Comparison of ENCODE assay signal across 11 cellular contexts in genomic region chr22:37167176-37167980, GRCh38. TPM values are rescaled to one million over a fixed set of nuclear protein-coding genes. Genes with fewer than 3 reads are reported as not detected.
DNase-seq lines count a peak whose midpoint lies in the region; ATAC-seq and TF ChIP-seq lines count a peak whose summit lies in the region.
"Had no signal": no experiment of that assay in that cellular context is flagged by ENCODE, and none has a peak within 500 bp of the region (broad histone marks: within the 10 kb centered on the region; RNA-seq: fewer than 3 reads in every experiment).

No MANE protein-coding gene starts in this region.

- peaks cover 62% of the 10 kb centered on the region for H3K4me1 ChIP-seq in BLaER1

- H3K4me3 Mint-ChIP-seq in activated CD8-positive, alpha-beta T cell treated with anti-CD3 and anti-CD28 coated beads, Interleukin-2, amount 10 ng/mL, durations not matched to agents 7 days and 5 days, result peak overlapping the region; percentile 83

- ATAC-seq in activated CD8-positive, alpha-beta T cell treated with anti-CD3 and anti-CD28 coated beads, Interleukin-2, amount 10 ng/mL, durations not matched to agents 7 days and 5 days, result no peak
- ATAC-seq in left colon, result peak; percentile 80

- H3K9me3 ChIP-seq in BLaER1, result peaks cover 13% of the 10 kb centered on the region
- H3K9me3 ChIP-seq: tibial artery had no signal

- H3K36me3 ChIP-seq in BLaER1, result no peaks in the 10 kb centered on the region
- H3K36me3 ChIP-seq: tibial artery, WERI-Rb-1 had no signal

- H3K36me3 Mint-ChIP-seq in activated CD8-positive, alpha-beta T cell treated with anti-CD3 and anti-CD28 coated beads, Interleukin-2, amount 10 ng/mL, durations not matched to agents 7 days and 5 days (ENCODE audit: low read depth), result peaks cover 23% of the 10 kb centered on the region

- H3K27ac Mint-ChIP-seq in activated CD8-positive, alpha-beta T cell treated with anti-CD3 and anti-CD28 coated beads, Interleukin-2, amount 10 ng/mL, durations not matched to agents 7 days and 5 days, result peak overlapping the region; percentile 96

- intact Hi-C loops in left colon (cut with DNase I, micrococcal nuclease), result loop anchor here in 1 of 2 donors (5.0 kb wide), 1 partner anchor 35 kb away; no protein-coding TSS in a partner anchor

- H3K4me3 ChIP-seq in BLaER1, result no peak overlapping the region
- H3K4me3 ChIP-seq: tibial artery had no signal

- H3K9ac ChIP-seq in BLaER1, result 0 out of 2 replicates have a peak overlapping the region, but pooled peaks have one; percentile 15

- POLR2A ChIA-PET in activated CD8-positive, alpha-beta T cell treated with anti-CD3 and anti-CD28 coated beads, Interleukin-2, amount 10 ng/mL, durations not matched to agents 7 days and 5 days (lab: Charles Lee), result interaction anchor here (1.2 to 7.1 kb wide), 7 partner anchors 8 to 52 kb away, joined by 3 to 67 read pairs (median 16); partner anchors contain the start of gene IL2RB
- POLR2A ChIA-PET in HEK293T (lab: Yijun Ruan, JAX), result interaction anchor here (0.9 kb wide), 1 partner anchor 32 kb away, joined by 3 read pairs; no protein-coding TSS in a partner anchor

- H3K4me2 ChIP-seq in BLaER1, result peak overlapping the region; percentile 72

- peaks cover 86% of the 10 kb centered on the region for H3K4me1 Mint-ChIP-seq in activated CD8-positive, alpha-beta T cell treated with anti-CD3 and anti-CD28 coated beads, Interleukin-2, amount 10 ng/mL, durations not matched to agents 7 days and 5 days (ENCODE audit: low read depth)

- H3K27me3 Mint-ChIP-seq in activated CD8-positive, alpha-beta T cell treated with anti-CD3 and anti-CD28 coated beads, Interleukin-2, amount 10 ng/mL, durations not matched to agents 7 days and 5 days (ENCODE audit: low read depth), result no peaks in the 10 kb centered on the region

- no peaks in the 10 kb centered on the region for H4K20me1 ChIP-seq in BLaER1

- CTCF ChIA-PET in activated CD8-positive, alpha-beta T cell treated with anti-CD3 and anti-CD28 coated beads, Interleukin-2, amount 10 ng/mL, durations not matched to agents 7 days and 5 days (lab: Charles Lee), result interaction anchor here (0.7 to 9.5 kb wide), 18 partner anchors 10 to 116 kb away, joined by 3 to 280 read pairs (median 8); partner anchors contain the start of genes C1QTNF6, IL2RB, KCTD17 and RAC2
- CTCF ChIA-PET in HEK293T (lab: Yijun Ruan, JAX), result interaction anchor here (1.3 kb wide), 1 partner anchor 32 kb away, joined by 4 read pairs; no protein-coding TSS in a partner anchor

- H3K27ac ChIP-seq in BLaER1, result no peak overlapping the region
- H3K27ac ChIP-seq: C4-2B, tibial artery, WERI-Rb-1 had no signal

- H3K9me3 Mint-ChIP-seq in activated CD8-positive, alpha-beta T cell treated with anti-CD3 and anti-CD28 coated beads, Interleukin-2, amount 10 ng/mL, durations not matched to agents 7 days and 5 days (ENCODE audit: insufficient read depth), result no peaks in the 10 kb centered on the region

- H3K27me3 ChIP-seq in BLaER1, result no peaks in the 10 kb centered on the region

- no peak for DNase-seq in activated CD8-positive, alpha-beta T cell treated with anti-CD3 and anti-CD28 coated beads, Interleukin-2, amount 10 ng/mL, durations not matched to agents 7 days and 5 days
- DNase-seq in left colon, result peak; percentile 64 to 75
- no peak for DNase-seq in HUDEP-2 (lab: John Stamatoyannopoulos, UW; ENCODE audit: unreplicated experiment in 76 of 76)
- no peak for DNase-seq in epidermal melanocyte (ENCODE audit: insufficient read length, low spot score)
- DNase-seq in HEK293T (ENCODE audit: extremely low spot score), result no peak
- DNase-seq: cortex of kidney, NCI-H526 treated with DMSO at 0.1 percent for 48 hours had no signal

TF ChIP-seq in HEK293T, 16 proteins besides CTCF, POLR2A, EP300 and RAD21:
- TF ChIP-seq TARDBP (IDR thresholded peaks at IDR 0.05) (no peak), ELF4 (IDR thresholded peaks at IDR 0.05) (no peak), ZNF384 (IDR thresholded peaks at IDR 0.05) (no peak), ARNT (IDR thresholded peaks at IDR 0.05) (no peak), BHLHE40 (IDR thresholded peaks at IDR 0.05; ENCODE audit: borderline replicate concordance) (no peak), FOXK2 (IDR thresholded peaks at IDR 0.05) (no peak), LEF1 (IDR thresholded peaks at IDR 0.05; ENCODE audit: borderline replicate concordance) (no peak), FOXM1 (IDR thresholded peaks at IDR 0.05; ENCODE audit: borderline replicate concordance) (no peak), CTBP1 (IDR thresholded peaks at IDR 0.05; ENCODE audit: borderline replicate concordance) (no peak), HDGF (IDR thresholded peaks at IDR 0.05; ENCODE audit: borderline replicate concordance) (no peak), FOXA1 (IDR thresholded peaks at IDR 0.05) (no peak), PKNOX1 (IDR thresholded peaks at IDR 0.05) (no peak), NFRKB (IDR thresholded peaks at IDR 0.05) (no peak), SUZ12 (IDR thresholded peaks at IDR 0.05) (no peak), L3MBTL2 (conservative IDR thresholded peaks at IDR 0.05) (no peak), SP1 (IDR thresholded peaks at IDR 0.05) (no peak)

RNA-seq across cellular contexts. Expression of gene IL2RB, which starts 17.7 kb away (rescaled TPM):
- total RNA-seq in activated CD8-positive, alpha-beta T cell treated with anti-CD3 and anti-CD28 coated beads, Interleukin-2, amount 10 ng/mL, durations not matched to agents 7 days and 5 days, result 100 to 1,000 TPM; 202 to 213 TPM
- 1 to 10 TPM; 2.9 to 7.0 TPM for total RNA-seq in left colon

RNA-seq across cellular contexts. Expression of gene C1QTNF6, which starts 20.7 kb away (rescaled TPM):
- 1 to 10 TPM; 6.1 to 6.2 TPM for total RNA-seq in activated CD8-positive, alpha-beta T cell treated with anti-CD3 and anti-CD28 coated beads, Interleukin-2, amount 10 ng/mL, durations not matched to agents 7 days and 5 days
- total RNA-seq in left colon, result 10 to 100 TPM in 1 of 2 donors, 1 to 10 TPM in 1; 9.9 to 14.2 TPM

RNA-seq across cellular contexts. Expression of gene SSTR3, which starts 44.9 kb away (rescaled TPM):
- total RNA-seq in activated CD8-positive, alpha-beta T cell treated with anti-CD3 and anti-CD28 coated beads, Interleukin-2, amount 10 ng/mL, durations not matched to agents 7 days and 5 days, result 1 to 10 TPM; 3.5 to 3.6 TPM
- under 1 TPM in 1 of 2 donors, not detected in 1; 0.17 TPM for total RNA-seq in left colon

RNA-seq across cellular contexts. Expression of gene TMPRSS6, which starts 57.9 kb away (rescaled TPM):
- total RNA-seq in activated CD8-positive, alpha-beta T cell treated with anti-CD3 and anti-CD28 coated beads, Interleukin-2, amount 10 ng/mL, durations not matched to agents 7 days and 5 days, result 1 to 10 TPM; 1.1 TPM
- total RNA-seq in left colon, result 1 to 10 TPM in 1 of 2 donors, under 1 TPM in 1; 0.56 to 3.1 TPM

Comparison
In these comparisons a context has a peak if more than half of its experiments do, and no peak if none do; other contexts are left out.
1. DNase-seq: peak in left colon (2 of 2); none in activated CD8-positive, alpha-beta T cell treated with anti-CD3 and anti-CD28 coated beads, Interleukin-2, amount 10 ng/mL, durations not matched to agents 7 days and 5 days (single experiment), HUDEP-2 (0 of 76), epidermal melanocyte (single experiment) and HEK293T (single experiment).
2. RNA of gene IL2RB, which starts 17.7 kb away (total RNA-seq): 202 to 213 TPM in activated CD8-positive, alpha-beta T cell treated with anti-CD3 and anti-CD28 coated beads, Interleukin-2, amount 10 ng/mL, durations not matched to agents 7 days and 5 days; 2.9 to 7.0 TPM in left colon; every median in the first group is over 10 times any median in the second.